Comparison of ENCODE assay signal across 21 cellular contexts in the genomic region with DNA sequence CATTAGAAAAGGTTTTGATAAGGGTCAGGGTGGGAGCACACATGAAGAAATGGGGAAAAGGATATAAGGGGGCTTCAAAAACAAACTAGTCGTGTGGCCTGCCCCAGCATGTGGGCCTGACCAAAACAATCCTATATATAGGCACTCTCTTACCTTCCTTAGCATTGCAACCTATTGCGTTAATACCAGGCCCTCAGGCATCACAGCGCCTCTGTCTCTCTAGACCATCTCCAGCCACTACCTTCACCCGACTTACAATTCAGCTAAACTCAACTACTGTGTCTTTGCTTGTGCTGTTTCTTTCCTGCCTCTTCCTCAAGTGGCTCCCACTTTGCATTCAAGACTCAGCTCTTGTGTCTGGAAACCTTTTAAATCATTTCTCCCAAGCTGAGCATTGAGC. TPM values are rescaled to one million over a fixed set of nuclear protein-coding genes. Genes with fewer than 3 reads are reported as not detected.
DNase-seq lines count a peak whose midpoint lies in the region; ATAC-seq and TF ChIP-seq lines count a peak whose summit lies in the region.
"Had no signal": no experiment of that assay in that cellular context is flagged by ENCODE, and none has a peak within 500 bp of the region (broad histone marks: within the 10 kb centered on the region; RNA-seq: fewer than 3 reads in every experiment).

No MANE protein-coding gene starts in this region.

- no TSS peak for BruUV-seq in Caco-2 (replicated peaks; lab: Mats Ljungman, UMichigan)

- H3K4me3 ChIP-seq in Caco-2 (ENCODE audit: low read depth, low read length) (no peak overlapping the region), H7 (ENCODE audit: insufficient read depth, low read depth, low read length) (no peak overlapping the region), endodermal cell (ENCODE audit: low read length) (no peak overlapping the region), trophoblast cell (ENCODE audit: low read depth, low read length) (no peak overlapping the region)
- H3K4me3 ChIP-seq: BLaER1, K562 had no signal

- CTCF ChIA-PET in Caco-2 (lab: Charles Lee), result interaction anchor here (0.7 kb wide), 1 partner anchor 85 kb away, joined by 9 read pairs; no protein-coding TSS in a partner anchor

- H3K4me2 ChIP-seq in trophoblast cell (ENCODE audit: low read length), result no peak overlapping the region
- H3K4me2 ChIP-seq: BLaER1 had no signal

- no peak overlapping the region for H2AK5ac ChIP-seq in trophoblast cell (ENCODE audit: low read length)

- no peak overlapping the region for H4K12ac ChIP-seq in trophoblast cell (ENCODE audit: low read depth, low read length)

- H3K9ac ChIP-seq in endodermal cell (ENCODE audit: extremely low read depth, low read length, poor library complexity, severe bottlenecking), result no peak overlapping the region
- H3K9ac ChIP-seq in trophoblast cell (ENCODE audit: low read length), result no peak overlapping the region
- H3K9ac ChIP-seq: BLaER1 had no signal

- no peaks in the 10 kb centered on the region for H3K79me1 ChIP-seq in trophoblast cell (ENCODE audit: low read length)

- ATAC-seq in GM21737 (IDR thresholded peaks at IDR 0.05; ENCODE audit: unreplicated experiment) (no peak), GM18870 (IDR thresholded peaks at IDR 0.05; ENCODE audit: unreplicated experiment) (no peak)
- ATAC-seq: K562 had no signal

- H3K4me1 Mint-ChIP-seq in Caco-2 (ENCODE audit: low read depth, unreplicated experiment) (peaks cover 21% of the 10 kb centered on the region), endodermal cell (peaks cover 12% of the 10 kb centered on the region)
- H3K4me1 Mint-ChIP-seq: CD14-positive monocyte had no signal

- no peak overlapping the region for H3K14ac ChIP-seq in trophoblast cell (ENCODE audit: low read length)

- H3K9me3 Mint-ChIP-seq in Caco-2 (ENCODE audit: unreplicated experiment), result peaks cover 10% of the 10 kb centered on the region
- H3K9me3 Mint-ChIP-seq in endodermal cell, result no peaks in the 10 kb centered on the region

- H3K79me2 ChIP-seq in trophoblast cell (ENCODE audit: control insufficient read depth, insufficient read depth, low read length, poor library complexity), result no peaks in the 10 kb centered on the region

- no peak overlapping the region for H4K91ac ChIP-seq in trophoblast cell (ENCODE audit: low read depth, low read length)

- H3K27me3 Mint-ChIP-seq in Caco-2 (ENCODE audit: insufficient read depth, unreplicated experiment), result no peaks in the 10 kb centered on the region
- peaks cover 45% of the 10 kb centered on the region for H3K27me3 Mint-ChIP-seq in endodermal cell (ENCODE audit: insufficient read depth)

- H3K4ac ChIP-seq in trophoblast cell (ENCODE audit: low read depth, low read length), result no peak overlapping the region

- TF ChIP-seq CTCF in Caco-2 (IDR thresholded peaks at IDR 0.05; ENCODE audit: insufficient read depth in 1 of 2, low read depth in 1 of 2, low read length in 1 of 2, severe bottlenecking in 1 of 2, unreplicated experiment in 1 of 2) (no peak), endodermal cell (conservative IDR thresholded peaks at IDR 0.05) (no peak)

- H3K27me3 ChIP-seq in Caco-2 (replicated peaks; ENCODE audit: control insufficient read depth, insufficient read depth, low read length) (no peaks in the 10 kb centered on the region), H7 (ENCODE audit: control insufficient read depth, insufficient read depth, low read length) (no peaks in the 10 kb centered on the region; the same call in 1 of the 2 replicates), endodermal cell (ENCODE audit: control insufficient read depth, insufficient read depth, low read length, poor library complexity, severe bottlenecking) (peaks cover 9% of the 10 kb centered on the region), trophoblast cell (ENCODE audit: insufficient read depth, low read length) (no peaks in the 10 kb centered on the region)
- H3K27me3 ChIP-seq: BLaER1 had no signal

- POLR2A ChIA-PET in Caco-2 (lab: Charles Lee), result no interaction called here

- WGBS in endodermal cell (ENCODE audit: insufficient coverage in 1 of 2, insufficient read length in 1 of 2), 2 experiments, result 80 to 100% methylated on average over 3 to 4 of the region's 4 CpGs
- WGBS in trophoblast cell (ENCODE audit: extremely low coverage, insufficient coverage, insufficient read length), result no CpG with 5 or more reads among the region's 4 CpGs

- H3K4me1 ChIP-seq in Caco-2 (peaks cover 26% of the 10 kb centered on the region), endodermal cell (ENCODE audit: control insufficient read depth, insufficient read depth, low read length) (no peaks in the 10 kb centered on the region), trophoblast cell (ENCODE audit: control insufficient read depth in 1 of 2, insufficient read depth in 2 of 2, low read length in 2 of 2) (peaks cover 0 to 8% of the 10 kb centered on the region in 2 experiments)
- H3K4me1 ChIP-seq: BLaER1 had no signal

- no peak overlapping the region for H3K18ac ChIP-seq in trophoblast cell (ENCODE audit: low read length)

- DNase-seq in Caco-2, result no peak
- DNase-seq in H7, result peak; percentile 10
- DNase-seq in endodermal cell, result peak; percentile 38
- peak; percentile 81 to 88 for DNase-seq in trophoblast cell
- no peak for DNase-seq in nucleus accumbens (lab: John Stamatoyannopoulos, UW)
- DNase-seq: 8988T; CD4-positive, alpha-beta memory T cell; DMS 273 treated with DMSO at 0.1 percent for 48 hours; DND-41; EL; HCEC 1CT; IMR-90 had no signal

- no peak overlapping the region for H2AFZ ChIP-seq in trophoblast cell (ENCODE audit: insufficient read depth, low read length, poor library complexity)

- no peak overlapping the region for H2BK12ac ChIP-seq in trophoblast cell (ENCODE audit: low read length)

- H2BK120ac ChIP-seq in trophoblast cell (ENCODE audit: insufficient read depth, low read length, poor library complexity), result no peak overlapping the region

- H3K4me3 Mint-ChIP-seq in Caco-2 (ENCODE audit: unreplicated experiment) (no peak overlapping the region), endodermal cell (no peak overlapping the region)
- H3K4me3 Mint-ChIP-seq: CD14-positive monocyte; CD4-positive, alpha-beta memory T cell had no signal

- H3K23ac ChIP-seq in trophoblast cell (ENCODE audit: low read length), result no peak overlapping the region

- no peak overlapping the region for H3K27ac ChIP-seq in endodermal cell (ENCODE audit: low read depth, low read length)
- no peak overlapping the region for H3K27ac ChIP-seq in trophoblast cell (ENCODE audit: low read depth, low read length)
- H3K27ac ChIP-seq: BLaER1, HL-60 had no signal

- no peaks in the 10 kb centered on the region for H3K36me3 ChIP-seq in Caco-2 (ENCODE audit: control insufficient read depth, insufficient read depth, low read length)
- no peaks in the 10 kb centered on the region for H3K36me3 ChIP-seq in H7 (replicated peaks; ENCODE audit: control insufficient read depth, insufficient read depth, low read length)
- H3K36me3 ChIP-seq in endodermal cell (ENCODE audit: control insufficient read depth, insufficient read depth, low read length), result no peaks in the 10 kb centered on the region
- no peaks in the 10 kb centered on the region for H3K36me3 ChIP-seq in trophoblast cell (ENCODE audit: control insufficient read depth in 1 of 2, insufficient read depth in 2 of 2, low read length in 2 of 2)
- H3K36me3 ChIP-seq: BLaER1 had no signal

- no peak overlapping the region for H2BK5ac ChIP-seq in trophoblast cell (ENCODE audit: low read depth, low read length, poor library complexity)

- H3K27ac Mint-ChIP-seq in Caco-2 (ENCODE audit: unreplicated experiment), result peak overlapping the region; percentile 26
- H3K27ac Mint-ChIP-seq in endodermal cell, result no peak overlapping the region
- H3K27ac Mint-ChIP-seq: CD14-positive monocyte; CD4-positive, alpha-beta memory T cell had no signal

- H3K36me3 Mint-ChIP-seq in Caco-2 (ENCODE audit: insufficient read depth, unreplicated experiment), result peaks cover 6% of the 10 kb centered on the region
- H3K36me3 Mint-ChIP-seq in endodermal cell (ENCODE audit: low read depth), result no peaks in the 10 kb centered on the region
- H3K36me3 Mint-ChIP-seq: CD14-positive monocyte; CD4-positive, alpha-beta memory T cell had no signal

- H3K9me3 ChIP-seq in Caco-2 (no peaks in the 10 kb centered on the region), endodermal cell (ENCODE audit: control insufficient read depth, low read length) (no peaks in the 10 kb centered on the region), trophoblast cell (ENCODE audit: insufficient read depth, low read depth, low read length) (peaks cover 5% of the 10 kb centered on the region)
- H3K9me3 ChIP-seq: BLaER1 had no signal

- H4K8ac ChIP-seq in trophoblast cell (ENCODE audit: low read depth, low read length), result no peak overlapping the region

- intact Hi-C loops in Caco-2 (cut with micrococcal nuclease; ENCODE audit: unreplicated experiment), result loop anchor here (5.0 kb wide), 2 partner anchors 45 to 80 kb away; a partner anchor contains a TSS

RNA-seq across cellular contexts. Expression of a gene that starts 47.0 kb away (rescaled TPM):
- 0.51 and 0.75 TPM in 2 replicates for total RNA-seq in Caco-2 (2022)
- 2.2 and 2.6 TPM in 2 replicates for total RNA-seq in H7 (2014; rRNA removed; shearing (Covaris generic))
- 1 to 10 TPM; 1.4 to 1.6 TPM for total RNA-seq in endodermal cell
- polyA plus RNA-seq in endodermal cell (2013, experiment 1 of 2), result 2.2 TPM
- 1.9 TPM for polyA plus RNA-seq in endodermal cell (2013, experiment 2 of 2)
- 32.7 and 38.5 TPM in 2 replicates for polyA plus RNA-seq in trophoblast cell (2013)
- total RNA-seq: A673; CD4-positive, alpha-beta memory T cell; HT1080; IMR-90 had no signal
- polyA plus RNA-seq: AG04450; CD14-positive monocyte; CD4-positive, alpha-beta memory T cell; IMR-90 had no signal

Comparison
In these comparisons a context has a peak if more than half of its experiments do, and no peak if none do; other contexts are left out.
1. DNase-seq: peak in H7 (single experiment), endodermal cell (single experiment) and trophoblast cell (2 of 2); none in Caco-2 (0 of 2) and nucleus accumbens (0 of 56).